18 cellular contexts compared by ENCODE assay signal in the genomic region with DNA sequence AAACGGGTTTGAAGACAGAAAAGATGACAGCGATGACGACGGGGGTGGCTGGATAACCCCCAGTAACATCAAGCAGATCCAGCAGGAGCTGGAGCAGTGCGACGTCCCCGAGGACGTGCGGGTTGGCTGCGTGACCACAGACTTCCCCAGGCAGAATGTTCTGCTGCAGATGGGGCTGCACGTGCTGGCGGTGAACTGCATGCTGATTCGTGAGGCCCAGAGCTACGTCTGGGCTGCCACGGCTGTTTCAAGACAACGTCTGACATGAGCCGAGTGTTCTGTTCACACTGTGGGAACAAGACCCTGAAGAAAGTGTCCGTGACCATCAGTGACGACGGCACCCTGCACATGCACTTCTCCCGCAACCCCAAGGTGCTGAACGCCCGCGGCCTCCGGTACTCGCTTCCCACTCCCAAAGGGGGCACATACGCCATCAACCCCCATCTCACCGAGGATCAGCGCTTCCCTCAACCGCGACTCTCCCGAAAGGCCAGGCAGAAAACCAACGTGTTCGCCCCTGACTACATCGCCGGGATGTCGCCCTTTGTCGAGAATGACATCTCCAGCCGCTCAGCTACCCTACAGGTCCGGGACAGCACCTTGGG.
DNase-seq lines count a peak whose midpoint lies in the region; ATAC-seq, FAIRE-seq and TF ChIP-seq lines count a peak whose summit lies in the region.
"Had no signal": no experiment of that assay in that cellular context is flagged by ENCODE, and none has a peak within 500 bp of the region (broad histone marks: within the 10 kb centered on the region; RNA-seq: fewer than 3 reads in every experiment).

No MANE protein-coding gene starts in this region.

- no peaks in the 10 kb centered on the region for H3K36me3 Mint-ChIP-seq in osteocyte (ENCODE audit: unreplicated experiment)

- ATAC-seq in right cardiac atrium (no peak), heart right ventricle (no peak), K562 (no peak), HG02938 (IDR thresholded peaks at IDR 0.05; ENCODE audit: unreplicated experiment) (no peak)

- H3K36me3 ChIP-seq in heart right ventricle (no peaks in the 10 kb centered on the region), K562 (ENCODE audit: control insufficient read depth, insufficient read depth, low read length) (no peaks in the 10 kb centered on the region), adrenal gland (replicated peaks in 1 of 2) (no peaks in the 10 kb centered on the region)

- no peak overlapping the region for H3K4me3 ChIP-seq in right cardiac atrium (ENCODE audit: low read length)
- no peak overlapping the region for H3K4me3 ChIP-seq in heart right ventricle
- H3K4me3 ChIP-seq in K562: no peak overlapping the region
- no peak overlapping the region for H3K4me3 ChIP-seq in adrenal gland

- CTCF ChIA-PET in K562 (lab: Yijun Ruan, JAX; ENCODE audit: low intra/inter-chr PET ratio): no interaction called here

- H3K27me3 ChIP-seq in right cardiac atrium (ENCODE audit: control insufficient read depth, insufficient read depth): no peaks in the 10 kb centered on the region
- no peaks in the 10 kb centered on the region for H3K27me3 ChIP-seq in heart right ventricle
- H3K27me3 ChIP-seq in K562 (ENCODE audit: control insufficient read depth in 2 of 2, insufficient read depth in 2 of 2, low read length in 2 of 2): no peaks in the 10 kb centered on the region; a peak in 1 of 5 replicates
- H3K27me3 ChIP-seq in adrenal gland: no peaks in the 10 kb centered on the region

- H3K79me2 ChIP-seq in K562 (ENCODE audit: control insufficient read depth, insufficient read depth, low read length): no peaks in the 10 kb centered on the region

- TF ChIP-seq EP300 in K562 (IDR thresholded peaks at IDR 0.05; ENCODE audit: low read length): no peak

- no peak overlapping the region for H3K4me2 ChIP-seq in K562 (ENCODE audit: insufficient read depth, low read length)

- H3K9me3 Mint-ChIP-seq in osteocyte (ENCODE audit: unreplicated experiment): no peaks in the 10 kb centered on the region
- H3K9me3 Mint-ChIP-seq: CD4-positive, alpha-beta T cell had no signal

- POLR2A ChIA-PET in K562 (lab: Yijun Ruan, JAX): no interaction called here

- H3K9me1 ChIP-seq in K562 (ENCODE audit: control insufficient read depth, insufficient read depth, low read length): no peaks in the 10 kb centered on the region

- H2AFZ ChIP-seq in K562 (ENCODE audit: low read depth, low read length): no peak overlapping the region

- no peak for TF ChIP-seq CTCF in heart right ventricle (IDR thresholded peaks at IDR 0.05)
- TF ChIP-seq CTCF in K562 (IDR thresholded peaks at IDR 0.05 in 2 of 3, conservative IDR thresholded peaks at IDR 0.05 in 1 of 3; ENCODE audit: insufficient read depth in 2 of 3, low read depth in 1 of 3, low read length in 3 of 3): no peak
- TF ChIP-seq CTCF in osteocyte (IDR thresholded peaks at IDR 0.05): no peak
- TF ChIP-seq CTCF in D721Med (IDR thresholded peaks at IDR 0.05; ENCODE audit: insufficient read depth, missing control alignments): no peak
- TF ChIP-seq CTCF in adrenal gland (IDR thresholded peaks at IDR 0.05): no peak

- DNase-seq in right cardiac atrium (peak in 2 of 3 donors; percentile 34 to 37), heart right ventricle (no peak), K562 (ENCODE audit: extremely low read depth in 1 of 4, low spot score in 3 of 4) (no peak), osteocyte (ENCODE audit: extremely low spot score, unreplicated experiment) (no peak), D721Med (ENCODE audit: insufficient read length, low spot score) (no peak), adrenal gland (no peak)
- DNase-seq: 8988T; AML-193; C1 segment of cervical spinal cord; CD4-positive, alpha-beta T cell; DMS153; DMS79 treated with DMSO at 0.1 percent for 48 hours; EL; GOT3; H9 had no signal

- no peak overlapping the region for H3K4me3 Mint-ChIP-seq in osteocyte (ENCODE audit: unreplicated experiment)
- H3K4me3 Mint-ChIP-seq: CD4-positive, alpha-beta T cell; H9 had no signal

- in situ Hi-C loops in K562 (cut with MboI): no loop called here

- H3K27ac ChIP-seq in right cardiac atrium (ENCODE audit: low read length): no peak overlapping the region
- peak overlapping the region in 1 of 10 donors; percentile 86 for H3K27ac ChIP-seq in heart right ventricle
- H3K27ac ChIP-seq in K562 (ENCODE audit: extremely low read depth, low read depth, low read length): no peak overlapping the region
- no peak overlapping the region for H3K27ac ChIP-seq in adrenal gland

- intact Hi-C loops in right cardiac atrium (cut with DNase I): no loop called here
- intact Hi-C loops in heart right ventricle (cut with DNase I): loop anchor here in 1 of 10 donors (5.0 kb wide), 1 partner anchor 36 kb away; no protein-coding TSS in a partner anchor
- intact Hi-C loops in K562 (cut with micrococcal nuclease): loop anchor here (5.0 kb wide), 1 partner anchor 311 kb away; no protein-coding TSS in a partner anchor
- intact Hi-C loops in adrenal gland (cut with DNase I): no loop called here

- H4K20me1 ChIP-seq in K562 (replicated peaks; ENCODE audit: control insufficient read depth, insufficient read depth, low read length): no peaks in the 10 kb centered on the region

- FAIRE-seq in K562 (lab: Jason Lieb, UNC): peak; percentile 26
- FAIRE-seq in D721Med (lab: Jason Lieb, UNC): no peak
- FAIRE-seq: G401.6, GM12891 had no signal

- no peak for TF ChIP-seq POLR2A in K562 (conservative IDR thresholded peaks at IDR 0.05)
- no peak for TF ChIP-seq POLR2A in adrenal gland (IDR thresholded peaks at IDR 0.05)

- H3K9ac ChIP-seq in K562 (ENCODE audit: insufficient read depth in 1 of 2, low read depth in 2 of 2, low read length in 2 of 2): no peak overlapping the region

- TF ChIP-seq RAD21 in K562 (CRISPR knock-in tag; conservative IDR thresholded peaks at IDR 0.05 in 1 of 2, IDR thresholded peaks at IDR 0.05 in 1 of 2): no peak

- peak overlapping the region; percentile 7 for H3K27ac Mint-ChIP-seq in osteocyte (ENCODE audit: unreplicated experiment)
- H3K27ac Mint-ChIP-seq: CD4-positive, alpha-beta T cell; H9 had no signal

- no TSS peak for BruUV-seq in K562 (replicated peaks; lab: Mats Ljungman, UMichigan)

- H3K4me1 Mint-ChIP-seq in osteocyte (ENCODE audit: unreplicated experiment): peaks cover 28% of the 10 kb centered on the region
- H3K4me1 Mint-ChIP-seq: H9 had no signal

- H3K4me1 ChIP-seq in right cardiac atrium (ENCODE audit: control insufficient read depth, insufficient read depth, low read length): no peaks in the 10 kb centered on the region
- H3K4me1 ChIP-seq in heart right ventricle: peaks cover 0 to 16% (median 8%) of the 10 kb centered on the region in 9 donors
- peaks cover 0 to 3% of the 10 kb centered on the region in 2 experiments; a peak in 3 of 5 replicates for H3K4me1 ChIP-seq in K562 (replicated peaks in 1 of 2; ENCODE audit: control insufficient read depth in 2 of 2, insufficient read depth in 2 of 2, low read length in 2 of 2)
- no peaks in the 10 kb centered on the region for H3K4me1 ChIP-seq in adrenal gland (replicated peaks in 1 of 2)

- 94% methylated on average over 40 of the region's 40 CpGs for WGBS in right cardiac atrium
- WGBS in heart right ventricle, 2 donors: 92 to 94% methylated on average over 40 of the region's 40 CpGs
- WGBS in K562 (ENCODE audit: insufficient coverage, low coverage, missing lambda C conversion rate): 36% methylated on average over 23 of the region's 40 CpGs
- 93 to 96% (median 94%) methylated on average over 24 to 40 of the region's 40 CpGs for WGBS in adrenal gland, 4 donors

- H3K9me3 ChIP-seq in right cardiac atrium (ENCODE audit: control insufficient read depth, low read length) (no peaks in the 10 kb centered on the region), heart right ventricle (no peaks in the 10 kb centered on the region), K562 (replicated peaks; ENCODE audit: control insufficient read depth, insufficient read depth, low read depth, low read length) (no peaks in the 10 kb centered on the region; the same call in 1 of the 2 replicates), adrenal gland (replicated peaks in 1 of 3) (no peaks in the 10 kb centered on the region)

- no peaks in the 10 kb centered on the region for H3K27me3 Mint-ChIP-seq in osteocyte (ENCODE audit: unreplicated experiment)
- H3K27me3 Mint-ChIP-seq: CD4-positive, alpha-beta T cell had no signal

TF ChIP-seq in K562, 482 proteins besides CTCF, POLR2A, EP300 and RAD21 (continues in another document):
- TF ChIP-seq TRIM24 (IDR thresholded peaks at IDR 0.05) (no peak), SREBF2 (CRISPR knock-in tag; IDR thresholded peaks at IDR 0.05) (no peak), NR2C1 (IDR thresholded peaks at IDR 0.05) (no peak), NR2C1 (tag; IDR thresholded peaks at IDR 0.05) (no peak), CCAR2 (IDR thresholded peaks at IDR 0.05; ENCODE audit: low read depth, low read length) (no peak), ZNF668 (CRISPR knock-in tag; IDR thresholded peaks at IDR 0.05) (no peak), PHTF2 (CRISPR knock-in tag; IDR thresholded peaks at IDR 0.05) (no peak), SMARCB1 (IDR thresholded peaks at IDR 0.05; ENCODE audit: insufficient read length, low read depth) (no peak), IRF2 (CRISPR knock-in tag; IDR thresholded peaks at IDR 0.05) (no peak), BRD4 (IDR thresholded peaks at IDR 0.05) (no peak), SNIP1 (IDR thresholded peaks at IDR 0.05; ENCODE audit: low read depth) (no peak), ETV6 (IDR thresholded peaks at IDR 0.05; ENCODE audit: borderline replicate concordance in 1 of 2, low read depth in 2 of 2, low read length in 1 of 2) (no peak), ETV6 (CRISPR knock-in tag; IDR thresholded peaks at IDR 0.05; ENCODE audit: borderline replicate concordance) (no peak), PTTG1 (tag; IDR thresholded peaks at IDR 0.05; ENCODE audit: low read depth) (no peak)
- TF ChIP-seq, protein P1, sequence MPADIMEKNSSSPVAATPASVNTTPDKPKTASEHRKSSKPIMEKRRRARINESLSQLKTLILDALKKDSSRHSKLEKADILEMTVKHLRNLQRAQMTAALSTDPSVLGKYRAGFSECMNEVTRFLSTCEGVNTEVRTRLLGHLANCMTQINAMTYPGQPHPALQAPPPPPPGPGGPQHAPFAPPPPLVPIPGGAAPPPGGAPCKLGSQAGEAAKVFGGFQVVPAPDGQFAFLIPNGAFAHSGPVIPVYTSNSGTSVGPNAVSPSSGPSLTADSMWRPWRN (IDR thresholded peaks at IDR 0.05; ENCODE audit: low read depth): no peak
- TF ChIP-seq, protein P2, sequence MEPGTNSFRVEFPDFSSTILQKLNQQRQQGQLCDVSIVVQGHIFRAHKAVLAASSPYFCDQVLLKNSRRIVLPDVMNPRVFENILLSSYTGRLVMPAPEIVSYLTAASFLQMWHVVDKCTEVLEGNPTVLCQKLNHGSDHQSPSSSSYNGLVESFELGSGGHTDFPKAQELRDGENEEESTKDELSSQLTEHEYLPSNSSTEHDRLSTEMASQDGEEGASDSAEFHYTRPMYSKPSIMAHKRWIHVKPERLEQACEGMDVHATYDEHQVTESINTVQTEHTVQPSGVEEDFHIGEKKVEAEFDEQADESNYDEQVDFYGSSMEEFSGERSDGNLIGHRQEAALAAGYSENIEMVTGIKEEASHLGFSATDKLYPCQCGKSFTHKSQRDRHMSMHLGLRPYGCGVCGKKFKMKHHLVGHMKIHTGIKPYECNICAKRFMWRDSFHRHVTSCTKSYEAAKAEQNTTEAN (CRISPR knock-in tag; IDR thresholded peaks at IDR 0.05): no peak

Comparison
In these comparisons a context has a peak if more than half of its experiments do, and no peak if none do; other contexts are left out.
1. DNase-seq: peak in right cardiac atrium (2 of 3); none in heart right ventricle (0 of 2), K562 (0 of 4), osteocyte (single experiment), D721Med (single experiment) and adrenal gland (0 of 7).